8 cellular contexts compared by ENCODE assay signal in the genomic region with DNA sequence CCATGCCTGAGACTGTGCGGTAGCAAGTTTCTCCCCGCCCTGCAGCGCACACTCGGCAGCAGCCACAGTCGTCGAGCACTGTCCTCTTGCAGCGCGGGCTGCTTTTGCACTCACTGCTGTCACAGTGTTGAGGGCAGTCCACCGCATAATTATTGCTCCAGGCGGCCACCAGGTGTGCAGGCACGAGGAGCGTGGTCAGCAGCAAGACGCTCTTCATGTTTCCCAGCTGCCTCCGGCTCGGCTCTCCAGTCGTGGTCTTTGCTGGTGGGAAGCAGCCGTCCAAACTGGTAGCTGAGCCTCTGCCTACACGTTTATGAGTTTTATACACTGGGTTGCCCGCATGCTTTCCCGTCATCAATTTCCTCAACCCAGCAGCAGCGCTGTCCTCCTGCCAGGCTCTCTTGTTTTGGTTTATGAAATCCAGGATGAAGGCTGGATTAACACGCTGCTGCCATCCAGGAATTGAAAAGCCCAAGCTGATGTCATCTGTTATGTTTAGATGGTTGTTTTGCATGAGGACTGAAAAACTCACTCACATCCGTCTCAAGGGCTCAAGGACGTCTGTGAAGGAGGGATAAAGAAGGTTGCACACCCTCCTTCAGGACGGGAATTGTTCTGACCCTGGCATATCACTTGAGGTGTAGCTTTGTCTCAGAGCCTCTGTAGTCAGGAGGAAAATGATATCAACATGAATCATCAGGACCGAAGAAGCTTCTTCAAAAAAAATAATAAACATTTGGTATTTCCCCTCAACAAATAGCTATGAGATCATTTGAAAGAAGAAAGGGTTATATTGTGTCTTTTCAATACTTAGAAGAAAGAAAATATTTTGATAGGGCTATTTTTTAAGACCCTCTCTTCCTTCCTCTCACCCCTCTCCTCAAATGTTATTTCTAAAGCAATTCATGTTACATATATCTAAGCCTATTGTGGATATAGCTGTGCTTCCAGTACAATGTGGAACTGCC. TPM values are rescaled to one million over a fixed set of nuclear protein-coding genes. Genes with fewer than 3 reads are reported as not detected.
DNase-seq lines count a peak whose midpoint lies in the region; ATAC-seq, FAIRE-seq and TF ChIP-seq lines count a peak whose summit lies in the region.

A gene with protein sequence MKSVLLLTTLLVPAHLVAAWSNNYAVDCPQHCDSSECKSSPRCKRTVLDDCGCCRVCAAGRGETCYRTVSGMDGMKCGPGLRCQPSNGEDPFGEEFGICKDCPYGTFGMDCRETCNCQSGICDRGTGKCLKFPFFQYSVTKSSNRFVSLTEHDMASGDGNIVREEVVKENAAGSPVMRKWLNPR (minus strand): TSS at position 293 of the 968 bp plus-strand sequence. CDS start 76 bp downstream, at position 217.

- intact Hi-C loops in stomach (cut with DNase I; ENCODE audit: low total_unique reads) = no loop called here

- peak; percentile 82 for FAIRE-seq in astrocyte (lab: Jason Lieb, UNC)

- TF ChIP-seq EP300 in stomach (IDR thresholded peaks at IDR 0.05) = no peak

- no peaks in the 10 kb centered on the region for H4K20me1 ChIP-seq in GM23248 (ENCODE audit: insufficient read depth)
- no peaks in the 10 kb centered on the region for H4K20me1 ChIP-seq in astrocyte (ENCODE audit: insufficient read depth, low read length)

- H3K9ac ChIP-seq in GM23248 (peak within 1 kb of the TSS; percentile 14), astrocyte (ENCODE audit: low read length) (peak within 1 kb of the TSS; percentile 60)

- H3K79me2 ChIP-seq in ACC112 (ENCODE audit: control insufficient read depth, insufficient read depth, low read length, unreplicated experiment) (no peaks in the 10 kb centered on the region), GM23248 (ENCODE audit: insufficient read depth) (peaks cover 31% of the 10 kb centered on the region), astrocyte (ENCODE audit: insufficient read depth, low read length) (no peaks in the 10 kb centered on the region)

- 10 to 13% methylated on average over 26 of the region's 26 CpGs for WGBS in GM23248 (ENCODE audit: low coverage in 1 of 2, low lambda C conversion rate in 2 of 2, missing lambda C conversion rate in 2 of 2), 2 experiments
- WGBS in stomach, 5 donors = 22 to 33% (median 29%) methylated on average over 16 to 26 of the region's 26 CpGs

- H3K9me2 ChIP-seq in GM23248 (ENCODE audit: insufficient read depth) = no peaks in the 10 kb centered on the region

- DNase-seq in GM23248 = peak; percentile 83
- peak; percentile 72 for DNase-seq in astrocyte (ENCODE audit: low read depth)
- no peak for DNase-seq in left lobe of liver (ENCODE audit: low spot score)
- no peak for DNase-seq in stimulated activated CD4-positive, alpha-beta T cell treated with anti-CD3 and anti-CD28 coated beads, Interleukin-4, amount 100 ng/mL, for 1 hour
- DNase-seq in stomach = no peak
- no peak for DNase-seq in anterior cingulate cortex (lab: John Stamatoyannopoulos, UW)

- H3F3A ChIP-seq in GM23248 (ENCODE audit: insufficient read depth) = peaks cover 12% of the 10 kb centered on the region

- peak; percentile 59 for ATAC-seq in left lobe of liver
- no peak for ATAC-seq in HG02973 (IDR thresholded peaks at IDR 0.05; ENCODE audit: unreplicated experiment)

- H3K4me3 ChIP-seq in ACC112 (ENCODE audit: low read depth, low read length) (peak within 1 kb of the TSS; percentile 54), GM23248 (peak within 1 kb of the TSS; percentile 63), astrocyte (ENCODE audit: insufficient read depth, low read depth, low read length) (peak within 1 kb of the TSS; percentile 45), stomach (peak within 1 kb of the TSS in 1 of 4 donors; percentile 25)

- H3K9me3 ChIP-seq in GM23248 (ENCODE audit: low read depth) (no peaks in the 10 kb centered on the region), astrocyte (ENCODE audit: insufficient read depth, low read depth, low read length) (no peaks in the 10 kb centered on the region), stomach (no peaks in the 10 kb centered on the region)

- H3K36me3 ChIP-seq in ACC112 (ENCODE audit: insufficient read depth, low read length) (no peaks in the 10 kb centered on the region), GM23248 (ENCODE audit: low read depth) (no peaks in the 10 kb centered on the region), astrocyte (ENCODE audit: insufficient read depth, low read length) (no peaks in the 10 kb centered on the region), stomach (no peaks in the 10 kb centered on the region)

- H2AFZ ChIP-seq in ACC112 (ENCODE audit: low read length, unreplicated experiment) (peak within 1 kb of the TSS; percentile 31), GM23248 (peak within 1 kb of the TSS; percentile 31), astrocyte (ENCODE audit: low read depth, low read length) (peak within 1 kb of the TSS; percentile 33)

- H3K27me3 Mint-ChIP-seq in astrocyte (ENCODE audit: low read depth, unreplicated experiment) = no peaks in the 10 kb centered on the region

- in situ Hi-C loops in GM23248 (cut with MboI) = no loop called here

- H3K36me3 Mint-ChIP-seq in astrocyte (ENCODE audit: low read depth, unreplicated experiment) = no peaks in the 10 kb centered on the region

- H3K27me3 ChIP-seq in ACC112 (ENCODE audit: insufficient read depth, low read length) (no peaks in the 10 kb centered on the region), GM23248 (replicated peaks; ENCODE audit: insufficient read depth) (no peaks in the 10 kb centered on the region), astrocyte (ENCODE audit: insufficient read depth, low read length) (no peaks in the 10 kb centered on the region), stomach (peaks cover 7 to 65% (median 23%) of the 10 kb centered on the region in 3 donors)

- H3K27ac Mint-ChIP-seq in astrocyte (ENCODE audit: unreplicated experiment) = peak within 1 kb of the TSS; percentile 55

- peaks cover 38% of the 10 kb centered on the region for H3K4me1 ChIP-seq in ACC112 (ENCODE audit: control insufficient read depth, insufficient read depth, low read length, unreplicated experiment)
- peaks cover 56% of the 10 kb centered on the region for H3K4me1 ChIP-seq in GM23248 (ENCODE audit: insufficient read depth)
- peaks cover 23% of the 10 kb centered on the region for H3K4me1 ChIP-seq in astrocyte (ENCODE audit: insufficient read depth, low read length)
- peaks cover 0 to 16% (median 7%) of the 10 kb centered on the region in 4 donors for H3K4me1 ChIP-seq in stomach

- no peak within 1 kb of the TSS for H3K4me3 Mint-ChIP-seq in astrocyte (ENCODE audit: unreplicated experiment)

- no peaks in the 10 kb centered on the region for H3K9me3 Mint-ChIP-seq in astrocyte (ENCODE audit: unreplicated experiment)

- H3K27ac ChIP-seq in ACC112 (ENCODE audit: low read depth, low read length) (peak within 1 kb of the TSS; percentile 66), GM23248 (peak within 1 kb of the TSS; percentile 44), astrocyte (ENCODE audit: low read depth, low read length) (peak within 1 kb of the TSS; percentile 46), stomach (no peak within 1 kb of the TSS)

- peaks cover 23% of the 10 kb centered on the region for H3K4me1 Mint-ChIP-seq in astrocyte (ENCODE audit: low read depth, unreplicated experiment)

- peak within 1 kb of the TSS; percentile 78 for H3K4me2 ChIP-seq in GM23248 (ENCODE audit: unreplicated experiment)
- peak within 1 kb of the TSS; percentile 76 for H3K4me2 ChIP-seq in astrocyte (ENCODE audit: low read length)

- TF ChIP-seq CTCF in astrocyte (IDR thresholded peaks at IDR 0.05; ENCODE audit: insufficient read depth, low read depth, low read length) = no peak
- no peak for TF ChIP-seq CTCF in stomach (IDR thresholded peaks at IDR 0.05)

- TF ChIP-seq POLR2A in stomach (IDR thresholded peaks at IDR 0.05) = no peak

RNA-seq across cellular contexts. Expression of the gene that starts here (rescaled TPM):
- total RNA-seq in GM23248 (2014; rRNA removed; shearing (Covaris generic)) = 25.5 and 26.1 TPM in 2 replicates
- polyA plus RNA-seq in GM23248 (2016; fragmentation: Nextera tagmentation; extraction: Ambion mirVana) = 11.8 and 12.2 TPM in 2 replicates
- total RNA-seq in astrocyte = 0.54 TPM in 1 of 2 replicates, not detected in the other
- not detected for total RNA-seq in left lobe of liver
- total RNA-seq in stomach = under 1 TPM in 1 of 5 donors, not detected in 4; 0.55 TPM
- under 1 TPM; 0.15 to 0.61 (median 0.56) TPM for polyA plus RNA-seq in stomach

Comparison
In these comparisons a context has a peak if more than half of its experiments do, and no peak if none do; other contexts are left out.
1. RNA of the gene that starts here (total RNA-seq): 25.5 to 26.1 TPM in GM23248; 0.54 TPM in astrocyte, not detected in left lobe of liver (single experiment) and 0.55 TPM in stomach; every median in the first group is over 10 times any median in the second.
2. Peak in DNase-seq, H3K4me3 ChIP-seq, H3K27ac ChIP-seq, H3K9ac ChIP-seq and H3K4me2 ChIP-seq in astrocyte; RNA of the gene not detected or under 1 TPM.
3. Peak in ATAC-seq in left lobe of liver; RNA of the gene not detected or under 1 TPM.
4. H3K27ac ChIP-seq: peak in ACC112 (single experiment) and GM23248 (single experiment); none in stomach (0 of 5).
5. Peak in every context shown above with its lines, with median percentiles within 50 percentile points of each other: H2AFZ ChIP-seq.